In the genomic region with DNA sequence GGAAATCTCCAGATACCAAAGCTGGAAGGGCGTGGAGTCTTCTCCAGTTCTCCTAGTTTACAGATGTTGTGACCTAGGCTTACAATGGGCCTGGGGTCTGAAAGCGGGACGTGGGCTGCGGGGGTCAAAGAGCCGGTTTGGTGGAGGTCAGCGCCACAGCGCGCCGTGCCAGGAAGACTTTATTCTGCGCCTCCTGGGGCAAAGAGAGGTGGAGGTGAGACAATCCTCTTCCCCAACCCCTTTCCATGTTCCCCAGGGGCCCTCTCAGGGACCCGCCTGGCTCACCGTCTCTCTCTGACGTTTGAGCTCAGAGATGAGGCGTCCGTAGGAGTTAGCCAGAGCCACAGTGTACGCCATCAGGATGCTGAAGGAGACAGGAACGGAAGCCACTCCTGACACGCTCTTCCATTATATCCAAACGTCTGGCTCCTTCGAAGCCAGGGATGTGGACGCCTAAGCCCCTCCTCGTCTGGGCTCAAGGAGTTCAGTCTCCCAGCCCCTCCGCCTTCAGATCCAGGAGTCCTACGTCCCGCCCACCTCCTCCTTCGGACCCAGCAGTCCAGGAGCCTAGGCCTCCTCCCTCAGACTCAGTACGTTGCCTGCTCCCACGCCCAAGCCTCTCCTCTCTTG, we compare ENCODE assay signal across 8 cellular contexts. TPM values are rescaled to one million over a fixed set of nuclear protein-coding genes. Genes with fewer than 3 reads are reported as not detected.
A peak's percentile ranks its signal among the peaks of the same experiment; 100 is the strongest.
DNase-seq lines count a peak whose midpoint lies in the region; ATAC-seq and TF ChIP-seq lines count a peak whose summit lies in the region.

No MANE protein-coding gene starts in this region.

- in situ Hi-C loops in brain microvascular endothelial cell (cut with HindIII; ENCODE audit: low pct_ligation_motif_present, low sequenced_read_pairs), result no loop called here

- H3K36me3 Mint-ChIP-seq in activated CD4-positive, alpha-beta T cell treated with anti-CD3 and anti-CD28 coated beads, Interleukin-2, amount 10 ng/mL, durations not matched to agents 7 days and 5 days (ENCODE audit: low read depth), result peaks cover 25% of the 10 kb centered on the region

- no peak overlapping the region for H2BK5ac ChIP-seq in mesenchymal stem cell (ENCODE audit: low read depth, low read length, poor library complexity, severe bottlenecking)

- ATAC-seq in HG02840 (IDR thresholded peaks at IDR 0.05; ENCODE audit: low FRiP score, unreplicated experiment), result no peak

- H3K9me3 Mint-ChIP-seq in activated CD4-positive, alpha-beta T cell treated with anti-CD3 and anti-CD28 coated beads, Interleukin-2, amount 10 ng/mL, durations not matched to agents 7 days and 5 days, result no peaks in the 10 kb centered on the region

- H3K27ac Mint-ChIP-seq in activated CD4-positive, alpha-beta T cell treated with anti-CD3 and anti-CD28 coated beads, Interleukin-2, amount 10 ng/mL, durations not matched to agents 7 days and 5 days, result peak overlapping the region; percentile 99

- H2BK120ac ChIP-seq in mesenchymal stem cell (ENCODE audit: low read depth, low read length), result no peak overlapping the region

- H3K27ac ChIP-seq in brain microvascular endothelial cell (peak overlapping the region; percentile 81), mesenchymal stem cell (ENCODE audit: low read length, poor library complexity, severe bottlenecking) (peak overlapping the region; percentile 50)

- H3K27me3 ChIP-seq in brain microvascular endothelial cell (replicated peaks), result no peaks in the 10 kb centered on the region
- H3K27me3 ChIP-seq in mesenchymal stem cell (ENCODE audit: control insufficient read depth in 1 of 2, insufficient read depth in 1 of 2, low read length in 2 of 2), result peaks cover 0 to 9% of the 10 kb centered on the region in 2 experiments

- H3K4ac ChIP-seq in mesenchymal stem cell (ENCODE audit: low read depth in 1 of 2, low read length in 2 of 2), result peak overlapping the region in 1 of 2 experiments; percentile 64

- H3K4me3 ChIP-seq in brain microvascular endothelial cell (ENCODE audit: low read depth, low read length) (peak overlapping the region; percentile 71), mesenchymal stem cell (ENCODE audit: insufficient read depth in 1 of 2, low read depth in 1 of 2, low read length in 2 of 2) (peak overlapping the region; percentile 57 to 90)

- H3K23ac ChIP-seq in mesenchymal stem cell (ENCODE audit: low read length in 2 of 2), result no peak overlapping the region

- TF ChIP-seq CTCF in brain microvascular endothelial cell (IDR thresholded peaks at IDR 0.05; ENCODE audit: low read depth, low read length, missing control alignments), result no peak

- CTCF ChIA-PET in activated CD4-positive, alpha-beta T cell treated with anti-CD3 and anti-CD28 coated beads, Interleukin-2, amount 10 ng/mL, durations not matched to agents 7 days and 5 days (lab: Charles Lee), result interaction anchor here (0.6 to 2.3 kb wide), 3 partner anchors 8 to 17 kb away, joined by 3 to 9 read pairs (median 4); no protein-coding TSS in a partner anchor

- H2BK12ac ChIP-seq in mesenchymal stem cell (ENCODE audit: low read length in 2 of 2), result no peak overlapping the region

- H2AFZ ChIP-seq in mesenchymal stem cell (ENCODE audit: low read depth, low read length), result peak overlapping the region; percentile 65

- H2BK15ac ChIP-seq in mesenchymal stem cell (ENCODE audit: low read depth, poor library complexity, severe bottlenecking), result peak overlapping the region; percentile 41

- DNase-seq in activated CD4-positive, alpha-beta T cell treated with anti-CD3 and anti-CD28 coated beads, Interleukin-2, amount 10 ng/mL, durations not matched to agents 7 days and 5 days, result peak; percentile 21
- no peak for DNase-seq in activated CD4-positive, alpha-beta T cell treated with anti-CD3 and anti-CD28 coated beads for 1 hour
- DNase-seq in M059J (ENCODE audit: low read depth), result peak; percentile 39
- DNase-seq in brain microvascular endothelial cell, result no peak
- peak; percentile 71 for DNase-seq in mesenchymal stem cell
- DNase-seq in stimulated activated CD4-positive, alpha-beta T cell treated with anti-CD3 and anti-CD28 coated beads, Interleukin-4, amount 100 ng/mL, for 4 hours, result no peak
- DNase-seq in OCI-M2 (lab: John Stamatoyannopoulos, UW; ENCODE audit: unreplicated experiment), result no peak

- H3K79me1 ChIP-seq in mesenchymal stem cell (replicated peaks; ENCODE audit: low read length, poor library complexity, severe bottlenecking), result peaks cover 33% of the 10 kb centered on the region

- H2AK5ac ChIP-seq in mesenchymal stem cell (ENCODE audit: low read length, severe bottlenecking), result no peak overlapping the region

- H3K9me3 ChIP-seq in mesenchymal stem cell (ENCODE audit: control insufficient read depth, low read length), result no peaks in the 10 kb centered on the region

- H3K18ac ChIP-seq in mesenchymal stem cell (ENCODE audit: low read depth in 1 of 2, low read length in 2 of 2), result peak overlapping the region in 1 of 2 experiments; percentile 59

- peak overlapping the region; percentile 43 for H4K8ac ChIP-seq in mesenchymal stem cell (ENCODE audit: low read length)

- peak overlapping the region; percentile 56 for H4K91ac ChIP-seq in mesenchymal stem cell (ENCODE audit: low read length)

- peak overlapping the region; percentile 90 for H3K9ac ChIP-seq in mesenchymal stem cell (ENCODE audit: low read length)

- POLR2A ChIA-PET in activated CD4-positive, alpha-beta T cell treated with anti-CD3 and anti-CD28 coated beads, Interleukin-2, amount 10 ng/mL, durations not matched to agents 7 days and 5 days (lab: Charles Lee), result interaction anchor here (0.6 to 1.1 kb wide), 2 partner anchors 23 kb away, joined by 3 to 7 read pairs; a partner anchor contains a TSS

- peak overlapping the region; percentile 89 for H3K4me2 ChIP-seq in mesenchymal stem cell (ENCODE audit: low read length, poor library complexity, severe bottlenecking)

- peaks cover 25% of the 10 kb centered on the region for H3K4me1 ChIP-seq in mesenchymal stem cell (ENCODE audit: control insufficient read depth, insufficient read depth, low read depth, low read length)

- H3K36me3 ChIP-seq in brain microvascular endothelial cell (replicated peaks) (peaks cover 22% of the 10 kb centered on the region), mesenchymal stem cell (ENCODE audit: control insufficient read depth in 1 of 2, insufficient read depth in 2 of 2, low read depth in 1 of 2, low read length in 2 of 2) (peaks cover 27 to 31% of the 10 kb centered on the region in 2 experiments)

- no peaks in the 10 kb centered on the region for H3K27me3 Mint-ChIP-seq in activated CD4-positive, alpha-beta T cell treated with anti-CD3 and anti-CD28 coated beads, Interleukin-2, amount 10 ng/mL, durations not matched to agents 7 days and 5 days

- H3K4me3 Mint-ChIP-seq in activated CD4-positive, alpha-beta T cell treated with anti-CD3 and anti-CD28 coated beads, Interleukin-2, amount 10 ng/mL, durations not matched to agents 7 days and 5 days, result peak overlapping the region; percentile 96

- WGBS in mesenchymal stem cell, result 3% methylated on average over 27 of the region's 28 CpGs

- H3K4me1 Mint-ChIP-seq in activated CD4-positive, alpha-beta T cell treated with anti-CD3 and anti-CD28 coated beads, Interleukin-2, amount 10 ng/mL, durations not matched to agents 7 days and 5 days, result peaks cover 53% of the 10 kb centered on the region

- H3K14ac ChIP-seq in mesenchymal stem cell (ENCODE audit: low read length in 2 of 2), result no peak overlapping the region

RNA-seq across cellular contexts. Expression of a gene that starts 0.8 kb away (rescaled TPM):
- total RNA-seq in activated CD4-positive, alpha-beta T cell treated with anti-CD3 and anti-CD28 coated beads, Interleukin-2, amount 10 ng/mL, durations not matched to agents 7 days and 5 days, result 1 to 10 TPM; 7.6 to 9.1 TPM
- total RNA-seq in M059J (2014; rRNA removed; shearing (Covaris generic)), result 9.1 and 15.1 TPM in 2 replicates
- polyA plus RNA-seq in mesenchymal stem cell (2013, experiment 1 of 2), result 7.5 TPM
- 7.2 TPM for polyA plus RNA-seq in mesenchymal stem cell (2013, experiment 2 of 2)

RNA-seq across cellular contexts. Expression of a gene that starts 12.7 kb away (rescaled TPM):
- 1 to 10 TPM; 4.6 to 4.9 TPM for total RNA-seq in activated CD4-positive, alpha-beta T cell treated with anti-CD3 and anti-CD28 coated beads, Interleukin-2, amount 10 ng/mL, durations not matched to agents 7 days and 5 days
- 0.39 TPM in 1 of 2 replicates, not detected in the other for total RNA-seq in M059J (2014; rRNA removed; shearing (Covaris generic))
- 1.7 TPM for polyA plus RNA-seq in mesenchymal stem cell (2013, experiment 1 of 2)
- polyA plus RNA-seq in mesenchymal stem cell (2013, experiment 2 of 2), result 1.2 TPM

RNA-seq across cellular contexts. Expression of a gene that starts 22.7 kb away (rescaled TPM):
- 10 to 100 TPM; 63.7 to 64.8 TPM for total RNA-seq in activated CD4-positive, alpha-beta T cell treated with anti-CD3 and anti-CD28 coated beads, Interleukin-2, amount 10 ng/mL, durations not matched to agents 7 days and 5 days
- total RNA-seq in M059J (2014; rRNA removed; shearing (Covaris generic)), result 11.9 and 18.4 TPM in 2 replicates
- 34.1 TPM for polyA plus RNA-seq in mesenchymal stem cell (2013, experiment 1 of 2)
- 31.7 TPM for polyA plus RNA-seq in mesenchymal stem cell (2013, experiment 2 of 2)

RNA-seq across cellular contexts. Expression of a gene that starts 29.1 kb away (rescaled TPM):
- total RNA-seq in activated CD4-positive, alpha-beta T cell treated with anti-CD3 and anti-CD28 coated beads, Interleukin-2, amount 10 ng/mL, durations not matched to agents 7 days and 5 days, result 10 to 100 TPM; 56.0 to 61.0 TPM
- 310 and 461 TPM in 2 replicates for total RNA-seq in M059J (2014; rRNA removed; shearing (Covaris generic))
- 175 TPM for polyA plus RNA-seq in mesenchymal stem cell (2013, experiment 1 of 2)
- 178 TPM for polyA plus RNA-seq in mesenchymal stem cell (2013, experiment 2 of 2)

RNA-seq across cellular contexts. Expression of a gene that starts 30.8 kb away (rescaled TPM):
- 10 to 100 TPM in 1 of 2 experiments, 1 to 10 TPM in 1; 7.9 to 10.2 TPM for total RNA-seq in activated CD4-positive, alpha-beta T cell treated with anti-CD3 and anti-CD28 coated beads, Interleukin-2, amount 10 ng/mL, durations not matched to agents 7 days and 5 days
- total RNA-seq in M059J (2014; rRNA removed; shearing (Covaris generic)), result 116 and 173 TPM in 2 replicates
- 65.1 TPM for polyA plus RNA-seq in mesenchymal stem cell (2013, experiment 1 of 2)
- polyA plus RNA-seq in mesenchymal stem cell (2013, experiment 2 of 2), result 67.7 TPM

Comparison
In these comparisons a context has a peak if more than half of its experiments do, and no peak if none do; other contexts are left out.
1. DNase-seq: peak in activated CD4-positive, alpha-beta T cell treated with anti-CD3 and anti-CD28 coated beads, Interleukin-2, amount 10 ng/mL, durations not matched to agents 7 days and 5 days (single experiment), M059J (single experiment) and mesenchymal stem cell (single experiment); none in activated CD4-positive, alpha-beta T cell treated with anti-CD3 and anti-CD28 coated beads for 1 hour (single experiment), brain microvascular endothelial cell (single experiment), stimulated activated CD4-positive, alpha-beta T cell treated with anti-CD3 and anti-CD28 coated beads, Interleukin-4, amount 100 ng/mL, for 4 hours (0 of 2) and OCI-M2 (single experiment).